In genomic region chr4:13548059-13548983, GRCh38 we compare ENCODE assay signal across 9 cellular contexts. TPM values are rescaled to one million over a fixed set of nuclear protein-coding genes. Genes with fewer than 3 reads are reported as not detected.
A peak's percentile ranks its signal among the peaks of the same experiment; 100 is the strongest.
DNase-seq lines count a peak whose midpoint lies in the region; ATAC-seq and TF ChIP-seq lines count a peak whose summit lies in the region.
"Had no signal": no experiment of that assay in that cellular context is flagged by ENCODE, and none has a peak within 500 bp of the region (broad histone marks: within the 10 kb centered on the region; RNA-seq: fewer than 3 reads in every experiment).

No MANE protein-coding gene starts in this region.

- no peaks in the 10 kb centered on the region for H3K36me3 ChIP-seq in psoas muscle (ENCODE audit: insufficient read depth in 1 of 2, low read depth in 1 of 2)
- H3K36me3 ChIP-seq in prostate gland, result no peaks in the 10 kb centered on the region

- TF ChIP-seq POLR2A in prostate gland (IDR thresholded peaks at IDR 0.05), result no peak

- intact Hi-C loops in psoas muscle (cut with DNase I) (loop anchor here (2.0 to 5.0 kb wide), 3 partner anchors 696 to 816 kb away; no protein-coding TSS in a partner anchor), prostate gland (cut with DNase I) (loop anchor here (5.0 kb wide), 1 partner anchor 696 kb away; no protein-coding TSS in a partner anchor)

- DNase-seq in LNCaP clone FGC (ENCODE audit: low read depth) (no peak), psoas muscle (no peak), prostate gland (ENCODE audit: low spot score) (no peak), NOMO-1 treated with DMSO at 0.1 percent for 48 hours (lab: John Stamatoyannopoulos, UW; ENCODE audit: unreplicated experiment) (no peak), amygdala (lab: John Stamatoyannopoulos, UW) (no peak)
- DNase-seq in central memory CD8-positive, alpha-beta T cell (ENCODE audit: low spot score in 2 of 2), result no peak

- peaks cover 84% of the 10 kb centered on the region for H3K27me3 Mint-ChIP-seq in central memory CD8-positive, alpha-beta T cell

- peaks cover 5% of the 10 kb centered on the region for H3K9me3 ChIP-seq in psoas muscle
- H3K9me3 ChIP-seq in prostate gland, result no peaks in the 10 kb centered on the region

- peak; percentile 1 for ATAC-seq in GM18517 (IDR thresholded peaks at IDR 0.05; ENCODE audit: unreplicated experiment)
- ATAC-seq in central memory CD8-positive, alpha-beta T cell (replicated peaks; ENCODE audit: extremely low read depth, poor library complexity, severe bottlenecking), result no peak
- no peak for ATAC-seq in psoas muscle

- H3K36me3 Mint-ChIP-seq in central memory CD8-positive, alpha-beta T cell (ENCODE audit: insufficient read depth), result peaks cover 24% of the 10 kb centered on the region

- no peak overlapping the region for H3K27ac Mint-ChIP-seq in central memory CD8-positive, alpha-beta T cell (ENCODE audit: low read depth)

- H3K27me3 ChIP-seq in psoas muscle (ENCODE audit: insufficient read depth in 3 of 3, low read length in 2 of 3) (peaks cover 0 to 85% (median 34%) of the 10 kb centered on the region in 3 donors), prostate gland (replicated peaks; ENCODE audit: insufficient read depth) (peaks cover 20% of the 10 kb centered on the region)

- H3K4me3 ChIP-seq in LNCaP clone FGC (ENCODE audit: low read depth, low read length) (peak overlapping the region; percentile 45; the same call in 1 of the 2 replicates), psoas muscle (peak overlapping the region; percentile 52), prostate gland (no peak overlapping the region)

- H3K27ac ChIP-seq in psoas muscle (no peak overlapping the region), prostate gland (no peak overlapping the region)

- peak overlapping the region; percentile 77 for H3K4me3 Mint-ChIP-seq in central memory CD8-positive, alpha-beta T cell

- WGBS in psoas muscle, 3 donors, result 7 to 10% (median 7%) methylated on average over 31 to 35 of the region's 35 CpGs
- WGBS in prostate gland, result 12% methylated on average over 32 of the region's 35 CpGs

- H3K9me3 Mint-ChIP-seq in central memory CD8-positive, alpha-beta T cell, result no peaks in the 10 kb centered on the region

- peaks cover 28% of the 10 kb centered on the region for H3K4me1 Mint-ChIP-seq in central memory CD8-positive, alpha-beta T cell

- H3K4me1 ChIP-seq in psoas muscle, result peaks cover 9% of the 10 kb centered on the region
- no peaks in the 10 kb centered on the region for H3K4me1 ChIP-seq in prostate gland (replicated peaks)

- TF ChIP-seq CTCF in LNCaP clone FGC (IDR thresholded peaks at IDR 0.05; ENCODE audit: control insufficient read depth, extremely low read depth, insufficient read depth) (no peak), psoas muscle (IDR thresholded peaks at IDR 0.05) (no peak), prostate gland (IDR thresholded peaks at IDR 0.05) (no peak)

RNA-seq across cellular contexts. Expression of gene NKX3-2, which starts 4.0 kb away (rescaled TPM):
- total RNA-seq in psoas muscle (under 1 TPM in 1 of 4 donors, not detected in 3; 0.08 TPM), prostate gland (under 1 TPM in 1 of 2 donors, not detected in 1; 0.36 TPM)
- polyA plus RNA-seq in psoas muscle, result under 1 TPM in 1 of 3 donors, not detected in 2; 0.01 TPM
- total RNA-seq: renal cortical epithelial cell; T-helper 2 cell treated with Interferon-gamma antibody and Interleukin-4, amounts not matched to agents 100 ng/mL and 5 ng/mL, for 36 hours had no signal

Comparison
In these comparisons a context has a peak if more than half of its experiments do, and no peak if none do; other contexts are left out.
1. H3K4me3 ChIP-seq: peak in LNCaP clone FGC (single experiment) and psoas muscle (single experiment); none in prostate gland (0 of 2).